30 cellular contexts compared by ENCODE assay signal in the genomic region with DNA sequence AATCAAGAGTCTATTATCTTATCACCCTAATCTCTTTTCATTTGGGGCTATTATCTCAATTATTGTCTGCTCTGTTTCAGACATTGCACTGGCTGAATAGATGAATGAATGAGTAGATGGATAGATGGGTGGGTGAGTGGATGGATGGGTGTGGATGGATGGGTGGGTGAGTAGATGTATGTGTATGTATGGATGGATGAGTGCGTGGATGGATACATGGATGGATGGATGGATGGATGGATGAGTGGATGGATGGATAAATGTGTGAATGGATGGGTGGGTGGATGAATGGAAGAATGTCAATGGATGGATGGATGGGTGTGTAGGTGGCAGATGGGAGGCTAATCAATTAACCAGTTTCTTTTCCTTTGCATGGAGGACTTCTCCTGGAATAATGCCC.
"Had no signal": no experiment of that assay in that cellular context is flagged by ENCODE, and none has a peak within 500 bp of the region (broad histone marks: within the 10 kb centered on the region; RNA-seq: fewer than 3 reads in every experiment).

No MANE protein-coding gene starts in this region.

- ATAC-seq: activated CD8-positive, alpha-beta memory T cell treated with anti-CD3 and anti-CD28 coated beads, Interleukin-2, amount 10 ng/mL, durations not matched to agents 7 days and 5 days; activated CD8-positive, alpha-beta T cell treated with anti-CD3 and anti-CD28 coated beads for 36 hours had no signal

- H3K27me3 ChIP-seq: adrenal gland, cardiac muscle cell had no signal

- H3K36me3 ChIP-seq: adrenal gland, cardiac muscle cell had no signal

- H3K4me3 ChIP-seq: adrenal gland, cardiac muscle cell had no signal

- H3K9me3 ChIP-seq: adrenal gland had no signal

- DNase-seq: activated B cell treated with CpG ODN at 0.5 μM for 24 hours; activated CD4-positive, alpha-beta memory T cell treated with anti-CD3 and anti-CD28 coated beads for 36 hours; activated CD4-positive, alpha-beta T cell treated with anti-CD3 and anti-CD28 coated beads for 4 hours; activated CD4-positive, alpha-beta T cell treated with anti-CD3 and anti-CD28 coated beads, Interleukin-2, amount 10 ng/mL, durations not matched to agents 24 days and 14 days; activated CD4-positive, alpha-beta T cell treated with anti-CD3 and anti-CD28 coated beads, Interleukin-2, amount 50 U/mL, for 1 hour; activated CD4-positive, alpha-beta T cell treated with anti-CD3 and anti-CD28 coated beads, Interleukin-2, amount 50 U/mL, for 4 hours; activated CD4-positive, CD25-positive, alpha-beta regulatory T cell treated with anti-CD3 and anti-CD28 coated beads, Interleukin-2, amount 50 U/mL, for 72 hours; activated CD8-positive, alpha-beta memory T cell treated with anti-CD3 and anti-CD28 coated beads for 24 hours; activated CD8-positive, alpha-beta memory T cell treated with anti-CD3 and anti-CD28 coated beads, Interleukin-2, amount 10 ng/mL, durations not matched to agents 7 days and 5 days; activated CD8-positive, alpha-beta memory T cell treated with anti-CD3 and anti-CD28 coated beads, Interleukin-2, amount 50 U/mL, for 48 hours; activated CD8-positive, alpha-beta T cell treated with anti-CD3 and anti-CD28 coated beads for 36 hours; activated effector memory CD4-positive, alpha-beta T cell treated with Interleukin-2 at 50 U/mL for 16 hours; activated gamma-delta T cell; activated naive CD4-positive, alpha-beta T cell treated with anti-CD3 and anti-CD28 coated beads, Interleukin-2, amount 10 ng/mL, durations not matched to agents 7 days and 5 days; activated naive CD4-positive, alpha-beta T cell treated with Interleukin-2 at 50 U/mL for 16 hours; activated naive CD8-positive, alpha-beta T cell treated with anti-CD3 and anti-CD28 coated beads, Interleukin-2, amount 10 ng/mL, durations not matched to agents 7 days and 5 days; activated T-cell treated with anti-CD3 and anti-CD28 coated beads, Interleukin-2, amount 50 U/mL, for 24 hours; activated T-cell treated with anti-CD3 and anti-CD28 coated beads, Interleukin-2, amount 50 U/mL, for 48 hours; adrenal gland; amniotic stem cell; aorta; caudate nucleus; cerebellar nuclear complex; T-helper 1 cell; T-helper 2 cell; T-helper 9 cell had no signal

- H3K4me1 ChIP-seq: adrenal gland had no signal

- FAIRE-seq: bronchial epithelial cell, TTC549 had no signal

- H3K27ac ChIP-seq: adrenal gland, cardiac muscle cell, VCaP had no signal
